ENCODE assay signal across 8 cellular contexts in the genomic region with DNA sequence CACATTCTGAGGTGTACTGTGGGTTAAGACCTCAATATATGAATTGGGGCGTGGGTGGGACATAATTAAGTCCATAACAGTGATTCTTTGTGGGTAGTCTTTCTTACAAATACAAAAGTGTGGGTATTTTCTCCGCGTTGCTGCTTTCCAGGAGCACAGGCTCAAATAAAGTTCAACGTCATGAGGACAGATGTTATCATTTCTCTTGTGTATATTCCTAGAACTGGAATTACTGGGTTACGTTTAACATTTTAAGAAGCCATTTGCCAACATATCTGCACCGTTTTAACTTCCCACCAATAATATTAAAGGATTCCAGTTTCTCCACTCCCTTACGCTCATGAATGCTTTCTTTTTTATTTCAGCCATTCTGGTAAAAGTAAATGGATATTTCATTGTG.
"Had no signal": no experiment of that assay in that cellular context is flagged by ENCODE, and none has a peak within 500 bp of the region (broad histone marks: within the 10 kb centered on the region; RNA-seq: fewer than 3 reads in every experiment).

No MANE protein-coding gene starts in this region.

- H3K27ac Mint-ChIP-seq: IgD-negative memory B cell had no signal

- FAIRE-seq: HepG2, HTR-8/SVneo had no signal

- ATAC-seq: HepG2 had no signal

- DNase-seq: IMR-90, KBM-7, KG1 had no signal

- H3K27me3 Mint-ChIP-seq: IgD-negative memory B cell had no signal

- H3K9ac ChIP-seq: KMS-11 had no signal

- H3K4me2 ChIP-seq: KMS-11 had no signal

- H3K4me3 Mint-ChIP-seq: IgD-negative memory B cell had no signal

- H3K27ac ChIP-seq: HL-60, KMS-11 had no signal

- H3K9me3 Mint-ChIP-seq: IgD-negative memory B cell had no signal
